1 cellular context compared by ENCODE assay signal in genomic region chr6:37928217-37928616, GRCh38.
TF ChIP-seq lines count a peak whose summit lies in the region.

No MANE protein-coding gene starts in this region.

TF ChIP-seq in WTC11, 78 proteins besides CTCF, POLR2A, EP300 and RAD21 (continued from another document):
- TF ChIP-seq GRHL2 (CRISPR knock-in tag; IDR thresholded peaks at IDR 0.05; ENCODE audit: insufficient replicate concordance, severe bottlenecking) (no peak), PRDM15 (CRISPR knock-in tag; IDR thresholded peaks at IDR 0.05) (no peak), ELF4 (CRISPR knock-in tag; IDR thresholded peaks at IDR 0.05; ENCODE audit: low read depth) (no peak), MXD4 (CRISPR knock-in tag; IDR thresholded peaks at IDR 0.05; ENCODE audit: borderline replicate concordance) (no peak)
